Comparison of ENCODE assay signal across 8 cellular contexts in genomic region chr3:4977001-4977888, GRCh38. TPM values are rescaled to one million over a fixed set of nuclear protein-coding genes. Genes with fewer than 3 reads are reported as not detected.
DNase-seq lines count a peak whose midpoint lies in the region; ATAC-seq, FAIRE-seq and TF ChIP-seq lines count a peak whose summit lies in the region.

No MANE protein-coding gene starts in this region.

- peaks cover 34% of the 10 kb centered on the region for H3K4me1 Mint-ChIP-seq in activated CD8-positive, alpha-beta T cell treated with anti-CD3 and anti-CD28 coated beads, Interleukin-2, amount 10 ng/mL, durations not matched to agents 7 days and 5 days (ENCODE audit: low read depth)
- peaks cover 38 to 46% of the 10 kb centered on the region in 2 donors for H3K4me1 Mint-ChIP-seq in effector memory CD8-positive, alpha-beta T cell (ENCODE audit: low read depth in 2 of 2)

- FAIRE-seq in GM12891 (lab: Jason Lieb, UNC), result peak; percentile 79

- H3K36me3 Mint-ChIP-seq in activated CD8-positive, alpha-beta T cell treated with anti-CD3 and anti-CD28 coated beads, Interleukin-2, amount 10 ng/mL, durations not matched to agents 7 days and 5 days (ENCODE audit: low read depth), result peaks cover 50% of the 10 kb centered on the region
- peaks cover 64% of the 10 kb centered on the region for H3K36me3 Mint-ChIP-seq in effector memory CD8-positive, alpha-beta T cell (ENCODE audit: insufficient read depth)

- POLR2A ChIA-PET in HEK293 (lab: Yijun Ruan, JAX), result interaction anchor here (0.5 to 11.7 kb wide), 8 partner anchors 10 to 257 kb away, joined by 3 to 332 read pairs (median 6); no protein-coding TSS in a partner anchor
- POLR2A ChIA-PET in activated CD8-positive, alpha-beta T cell treated with anti-CD3 and anti-CD28 coated beads, Interleukin-2, amount 10 ng/mL, durations not matched to agents 7 days and 5 days (lab: Charles Lee), result interaction anchor here (0.7 to 13.1 kb wide), 22 partner anchors 9 to 484 kb away, joined by 3 to 737 read pairs (median 8); partner anchors contain the start of gene ITPR1

- no CpG with 5 or more reads among the region's 37 CpGs for WGBS in mesendoderm (ENCODE audit: extremely low coverage, insufficient coverage, low lambda C conversion rate)

- H3K27ac Mint-ChIP-seq in activated CD8-positive, alpha-beta T cell treated with anti-CD3 and anti-CD28 coated beads, Interleukin-2, amount 10 ng/mL, durations not matched to agents 7 days and 5 days, result peak overlapping the region; percentile 96
- peak overlapping the region; percentile 99 to 100 for H3K27ac Mint-ChIP-seq in effector memory CD8-positive, alpha-beta T cell

- no peak for TF ChIP-seq CTCF in HEK293 (tag by site-specific recombination; IDR thresholded peaks at IDR 0.05)
- TF ChIP-seq CTCF in NB4 (IDR thresholded peaks at IDR 0.05; ENCODE audit: low read depth, low read length), result no peak

- no peak overlapping the region for H2BK120ac ChIP-seq in mesendoderm (ENCODE audit: low read depth, low read length)

- peak overlapping the region; percentile 91 for H3K18ac ChIP-seq in mesendoderm (ENCODE audit: low read length)

- no peaks in the 10 kb centered on the region for H3K9me3 ChIP-seq in HEK293 (ENCODE audit: control insufficient read depth, insufficient read depth, low read depth, low read length)

- H3K27ac ChIP-seq in HEK293 (ENCODE audit: extremely low read depth, low read depth, low read length) (peak overlapping the region; percentile 99), mesendoderm (ENCODE audit: low read depth, low read length) (peak overlapping the region; percentile 95)

- peak overlapping the region; percentile 75 for H3K9ac ChIP-seq in mesendoderm (ENCODE audit: low read length)

- CTCF ChIA-PET in HEK293 (lab: Yijun Ruan, JAX), result interaction anchor here (0.7 to 12.6 kb wide), 38 partner anchors 7 to 322 kb away, joined by 3 to 94 read pairs (median 4); no protein-coding TSS in a partner anchor
- CTCF ChIA-PET in activated CD8-positive, alpha-beta T cell treated with anti-CD3 and anti-CD28 coated beads, Interleukin-2, amount 10 ng/mL, durations not matched to agents 7 days and 5 days (lab: Charles Lee), result interaction anchor here (0.6 to 13.2 kb wide), 44 partner anchors 8 to 319 kb away, joined by 3 to 272 read pairs (median 6); no protein-coding TSS in a partner anchor

- no peak overlapping the region for H2AK5ac ChIP-seq in mesendoderm (ENCODE audit: low read length)

- H3K79me1 ChIP-seq in mesendoderm (ENCODE audit: low read length), result peaks cover 5% of the 10 kb centered on the region

- no peak overlapping the region for H3K23ac ChIP-seq in mesendoderm (ENCODE audit: low read length)

- peaks cover 13% of the 10 kb centered on the region for H3K9me3 Mint-ChIP-seq in activated CD8-positive, alpha-beta T cell treated with anti-CD3 and anti-CD28 coated beads, Interleukin-2, amount 10 ng/mL, durations not matched to agents 7 days and 5 days (ENCODE audit: insufficient read depth)
- H3K9me3 Mint-ChIP-seq in effector memory CD8-positive, alpha-beta T cell, result no peaks in the 10 kb centered on the region

- no peaks in the 10 kb centered on the region for H3K27me3 ChIP-seq in mesendoderm (ENCODE audit: insufficient read depth, low read length, poor library complexity)

- H3K4me2 ChIP-seq in mesendoderm (ENCODE audit: low read length), result peak overlapping the region; percentile 59

- peak overlapping the region; percentile 91 for H3K4me3 Mint-ChIP-seq in activated CD8-positive, alpha-beta T cell treated with anti-CD3 and anti-CD28 coated beads, Interleukin-2, amount 10 ng/mL, durations not matched to agents 7 days and 5 days
- H3K4me3 Mint-ChIP-seq in effector memory CD8-positive, alpha-beta T cell, result peak overlapping the region; percentile 99

- peaks cover 2 to 12% of the 10 kb centered on the region in 2 experiments; a peak in 1 of 3 replicates for H3K36me3 ChIP-seq in HEK293 (ENCODE audit: control insufficient read depth in 2 of 2, insufficient read depth in 1 of 2, low read length in 2 of 2)
- no peaks in the 10 kb centered on the region for H3K36me3 ChIP-seq in mesendoderm (ENCODE audit: control insufficient read depth, insufficient read depth, low read length)

- peak overlapping the region; percentile 96 for H3K56ac ChIP-seq in mesendoderm (ENCODE audit: low read length)

- peak overlapping the region; percentile 77 for H2BK5ac ChIP-seq in mesendoderm (ENCODE audit: low read length)

- peaks cover 26% of the 10 kb centered on the region for H3K79me2 ChIP-seq in mesendoderm (ENCODE audit: control insufficient read depth, insufficient read depth, low read length)

- peak; percentile 80 for TF ChIP-seq POLR2A in GM12891 (IDR thresholded peaks at IDR 0.05; ENCODE audit: low read depth, low read length)
- TF ChIP-seq POLR2A in NB4 (IDR thresholded peaks at IDR 0.05; ENCODE audit: extremely low read depth, insufficient read length), result no peak

- peak overlapping the region; percentile 83 for H3K4ac ChIP-seq in mesendoderm (ENCODE audit: low read depth, low read length)

- ATAC-seq in activated CD8-positive, alpha-beta T cell treated with anti-CD3 and anti-CD28 coated beads, Interleukin-2, amount 10 ng/mL, durations not matched to agents 7 days and 5 days, result peak; percentile 6
- peak; percentile 37 for ATAC-seq in effector memory CD8-positive, alpha-beta T cell (replicated peaks)

- DNase-seq in GM12891 (ENCODE audit: insufficient read length, low spot score) (no peak), NB4 (ENCODE audit: low read depth) (peak; percentile 91), mesendoderm (peak; percentile 96), NCI-H187 treated with DMSO at 0.1 percent for 48 hours (lab: John Stamatoyannopoulos, UW) (no peak)
- peak; percentile 77 for DNase-seq in activated CD8-positive, alpha-beta T cell treated with anti-CD3 and anti-CD28 coated beads, Interleukin-2, amount 10 ng/mL, durations not matched to agents 7 days and 5 days
- DNase-seq in effector memory CD8-positive, alpha-beta T cell, result peak; percentile 71 to 75 (median 72)
- peak; percentile 63 for DNase-seq in stimulated activated CD8-positive, alpha-beta memory T cell treated with anti-CD3 and anti-CD28 coated beads, Interleukin-4, amount 100 ng/mL, for 24 hours (ENCODE audit: low read depth)

- H3K4me3 ChIP-seq in HEK293 (ENCODE audit: low read depth, low read length) (peak overlapping the region; percentile 62), NB4 (ENCODE audit: low read depth, low read length) (peak overlapping the region; percentile 72), mesendoderm (ENCODE audit: low read length) (peak overlapping the region; percentile 2)

- no peaks in the 10 kb centered on the region for H3K27me3 Mint-ChIP-seq in activated CD8-positive, alpha-beta T cell treated with anti-CD3 and anti-CD28 coated beads, Interleukin-2, amount 10 ng/mL, durations not matched to agents 7 days and 5 days (ENCODE audit: low read depth)
- no peaks in the 10 kb centered on the region for H3K27me3 Mint-ChIP-seq in effector memory CD8-positive, alpha-beta T cell

- peak overlapping the region; percentile 80 for H2BK15ac ChIP-seq in mesendoderm (replicated peaks; ENCODE audit: low read depth)

- H4K5ac ChIP-seq in mesendoderm (ENCODE audit: low read length), result no peak overlapping the region

- H4K8ac ChIP-seq in mesendoderm (ENCODE audit: low read depth, low read length), result no peak overlapping the region

- H3K4me1 ChIP-seq in HEK293 (ENCODE audit: control insufficient read depth, insufficient read depth, low read length), result peaks cover 6% of the 10 kb centered on the region
- H3K4me1 ChIP-seq in mesendoderm (ENCODE audit: control insufficient read depth, low read depth, low read length), result peaks cover 7% of the 10 kb centered on the region

TF ChIP-seq in GM12891, 5 proteins besides CTCF, POLR2A, EP300 and RAD21:
- TF ChIP-seq POLR2AphosphoS5 (IDR thresholded peaks at IDR 0.05; ENCODE audit: low read depth, low read length), result peak; percentile 67; the same call in 1 of the 2 replicates
- TF ChIP-seq PAX5 (IDR thresholded peaks at IDR 0.05; ENCODE audit: insufficient read depth, low read length, severe bottlenecking), result peak; percentile 86
- peak; percentile 64; the same call in 1 of the 2 replicates for TF ChIP-seq TAF1 (IDR thresholded peaks at IDR 0.05; ENCODE audit: low read depth, low read length)
- peak; percentile 75 for TF ChIP-seq SPI1 (IDR thresholded peaks at IDR 0.05; ENCODE audit: low read depth, low read length)
- peak; percentile 75; the same call in 1 of the 2 replicates for TF ChIP-seq POU2F2 (IDR thresholded peaks at IDR 0.05; ENCODE audit: low read depth, low read length)

TF ChIP-seq in HEK293, 187 proteins besides CTCF, POLR2A, EP300 and RAD21 (continues in another document):
- TF ChIP-seq SP2 (tag by site-specific recombination; IDR thresholded peaks at IDR 0.05) (peak; percentile 71), ZFP69B (tag by site-specific recombination; IDR thresholded peaks at IDR 0.05) (peak; percentile 86), ZNF621 (tag by site-specific recombination; IDR thresholded peaks at IDR 0.05) (no peak), ZNF514 (tag by site-specific recombination; IDR thresholded peaks at IDR 0.05) (no peak), ZSCAN23 (tag by site-specific recombination; IDR thresholded peaks at IDR 0.05) (no peak), ZNF747 (tag by site-specific recombination; IDR thresholded peaks at IDR 0.05) (no peak), PBX3 (CRISPR knock-in tag; IDR thresholded peaks at IDR 0.05) (no peak), YY2 (tag by site-specific recombination; IDR thresholded peaks at IDR 0.05) (no peak), TRIM28 (IDR thresholded peaks at IDR 0.05; ENCODE audit: borderline replicate concordance, low read length) (no peak), ZNF223 (tag by site-specific recombination; IDR thresholded peaks at IDR 0.05) (no peak), ZNF37A (tag by site-specific recombination; IDR thresholded peaks at IDR 0.05) (no peak)

RNA-seq across cellular contexts. Expression of gene BHLHE40, which starts 2.0 kb away (rescaled TPM):
- 101 TPM for polyA plus RNA-seq in GM12891 (2012; ENCODE audit: low read depth, missing spikeins)
- total RNA-seq in activated CD8-positive, alpha-beta T cell treated with anti-CD3 and anti-CD28 coated beads, Interleukin-2, amount 10 ng/mL, durations not matched to agents 7 days and 5 days, result 100 to 1,000 TPM; 209 to 219 TPM
- polyA plus RNA-seq in mesendoderm (2013, experiment 1 of 2), result 22.9 TPM
- 23.5 TPM for polyA plus RNA-seq in mesendoderm (2013, experiment 2 of 2)

Comparison
In these comparisons a context has a peak if more than half of its experiments do, and no peak if none do; other contexts are left out.
1. DNase-seq: peak in NB4 (single experiment), activated CD8-positive, alpha-beta T cell treated with anti-CD3 and anti-CD28 coated beads, Interleukin-2, amount 10 ng/mL, durations not matched to agents 7 days and 5 days (single experiment), effector memory CD8-positive, alpha-beta T cell (3 of 3), mesendoderm (single experiment) and stimulated activated CD8-positive, alpha-beta memory T cell treated with anti-CD3 and anti-CD28 coated beads, Interleukin-4, amount 100 ng/mL, for 24 hours (single experiment); none in GM12891 (single experiment) and NCI-H187 treated with DMSO at 0.1 percent for 48 hours (single experiment).
2. H3K4me3 ChIP-seq: peak in every context shown above with its lines; median percentile 72 in NB4; 62 in HEK293; 2 in mesendoderm.